Comparison of ENCODE assay signal across 8 cellular contexts in the genomic region with DNA sequence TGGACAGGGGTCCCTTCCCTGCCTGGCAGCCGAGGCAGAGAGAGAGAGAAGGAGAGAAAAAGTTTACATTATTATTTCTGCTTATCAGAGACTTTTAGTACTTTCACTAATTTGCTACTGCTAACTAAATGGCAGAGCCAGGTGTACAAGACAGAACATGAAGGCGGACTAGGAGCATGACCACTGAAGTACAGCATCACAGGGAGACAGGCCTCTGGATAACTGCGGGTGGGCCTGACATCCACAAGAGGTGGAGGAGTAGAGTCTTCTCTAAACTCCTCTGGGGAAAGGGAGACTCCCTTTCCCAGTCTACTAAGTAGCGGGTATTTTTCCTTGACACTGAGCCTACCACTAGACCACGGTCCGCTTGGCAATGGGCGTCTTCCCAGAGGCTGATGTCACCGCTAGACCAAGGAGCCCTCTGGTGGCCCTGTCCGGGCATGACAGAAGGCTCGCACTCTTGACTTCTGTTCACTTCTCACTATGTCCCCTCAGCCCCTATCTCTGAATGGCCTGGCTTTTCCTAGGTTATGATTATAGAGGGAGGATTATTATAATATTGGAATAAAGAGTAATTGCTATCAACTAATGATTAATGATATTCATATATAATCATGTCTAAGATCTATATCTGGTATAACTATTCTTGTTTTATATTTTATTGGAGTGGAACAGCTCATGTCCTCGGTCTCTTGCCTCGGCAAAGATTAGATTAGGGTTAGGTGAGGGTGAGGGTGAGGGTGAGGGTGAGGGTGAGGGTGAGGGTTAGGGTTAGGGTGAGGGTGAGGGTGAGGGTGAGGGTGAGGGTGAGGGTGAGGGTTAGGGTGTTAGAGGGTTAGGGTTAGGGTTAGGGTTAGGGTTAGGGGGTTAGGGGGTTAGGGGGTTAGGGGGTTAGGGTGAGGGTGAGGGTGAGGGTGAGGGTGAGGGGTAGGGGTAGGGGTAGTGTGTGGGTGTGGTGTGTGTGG. TPM values are rescaled to one million over a fixed set of nuclear protein-coding genes. Genes with fewer than 3 reads are reported as not detected.
DNase-seq lines count a peak whose midpoint lies in the region; ATAC-seq, FAIRE-seq and TF ChIP-seq lines count a peak whose summit lies in the region.
"Not testable (repeated sequence)": the region's sequence is repeated elsewhere in the genome, so short reads cannot be mapped to it uniquely, and the experiment has no call there.

No MANE protein-coding gene starts in this region.

- not testable (repeated sequence) for H3K36me3 ChIP-seq in OCI-LY7 (ENCODE audit: insufficient read depth, low read length); heart right ventricle

- POLR2A ChIA-PET in A549 (lab: Yijun Ruan, JAX); OCI-LY7 (lab: Charles Lee): not testable (repeated sequence)

- not testable (repeated sequence) for H3K4me3 ChIP-seq in A549; OCI-LY7 (ENCODE audit: low read depth, low read length, poor library complexity, severe bottlenecking); heart right ventricle

- peak; percentile 63 for TF ChIP-seq CTCF in A549 (IDR thresholded peaks at IDR 0.05)
- peak; percentile 68 for TF ChIP-seq CTCF in OCI-LY7 (conservative IDR thresholded peaks at IDR 0.05; ENCODE audit: low read length)
- peak; percentile 59 to 89 (median 80) for TF ChIP-seq CTCF in heart right ventricle (IDR thresholded peaks at IDR 0.05)
- peak; percentile 70 for TF ChIP-seq CTCF in nephron progenitor cell (IDR thresholded peaks at IDR 0.05)

- FAIRE-seq in A549 (lab: Jason Lieb, UNC) = not testable (repeated sequence)
- peak; percentile 99 for FAIRE-seq in GM12891 (lab: Jason Lieb, UNC)

- H3K36me3 Mint-ChIP-seq in nephron progenitor cell (ENCODE audit: low read depth) = not testable (repeated sequence)

- DNase-seq in A549 (ENCODE audit: low read depth in 1 of 2, low spot score in 1 of 2) (peak in 1 of 2 experiments; percentile 69), OCI-LY7 (ENCODE audit: low spot score) (peak; percentile 22), heart right ventricle (peak; percentile 56 to 72), nephron progenitor cell (peak; percentile 63)
- not testable (repeated sequence) for DNase-seq in GM12891 (ENCODE audit: insufficient read length, low spot score)
- DNase-seq in activated CD8-positive, alpha-beta memory T cell treated with anti-CD3 and anti-CD28 coated beads for 48 hours (ENCODE audit: low read depth in 2 of 3, low spot score in 2 of 3) = peak in 2 of 3 experiments; percentile 26 to 31
- DNase-seq in central memory CD4-positive, alpha-beta T cell = peak; percentile 26
- peak; percentile 50 to 55 for DNase-seq in stimulated activated CD4-positive, alpha-beta T cell treated with anti-CD3 and anti-CD28 coated beads, Interleukin-4, amount 100 ng/mL, for 48 hours (ENCODE audit: low read depth in 2 of 2)

- H3K27me3 Mint-ChIP-seq in nephron progenitor cell (ENCODE audit: low read depth, poor library complexity) = peaks cover 11% of the 10 kb centered on the region

- not testable (repeated sequence) for H3K27me3 ChIP-seq in heart right ventricle

- H3K27ac Mint-ChIP-seq in nephron progenitor cell = not testable (repeated sequence)

- peak; percentile 68 to 79; a peak in 5 of 6 replicates for ATAC-seq in A549
- ATAC-seq in heart right ventricle = peak in 4 of 8 donors; percentile 37 to 75 (median 44)

- TF ChIP-seq RAD21 in A549 (conservative IDR thresholded peaks at IDR 0.05 in 1 of 2, IDR thresholded peaks at IDR 0.05 in 1 of 2) = peak; percentile 74 to 82

- 0 out of 3 replicates have a peak overlapping the region, but pooled peaks have one; percentile 20 for H3K4me2 ChIP-seq in A549
- not testable (repeated sequence) for H3K4me2 ChIP-seq in OCI-LY7 (ENCODE audit: low read length)

- CTCF ChIA-PET in A549 (lab: Yijun Ruan, JAX) = interaction anchor here (0.6 to 4.5 kb wide), 6 partner anchors 11 to 100 kb away, joined by 3 to 25 read pairs (median 4); a partner anchor contains a TSS
- CTCF ChIA-PET in OCI-LY7 (lab: Charles Lee; ENCODE audit: unreplicated experiment) = not testable (repeated sequence)

- H3K4me1 ChIP-seq in A549; OCI-LY7 (ENCODE audit: insufficient read depth, low read length, poor library complexity, severe bottlenecking); heart right ventricle: not testable (repeated sequence)

- H3K79me2 ChIP-seq in OCI-LY7 (ENCODE audit: insufficient read depth, low read depth, low read length) = not testable (repeated sequence)

- not testable (repeated sequence) for H3K4me3 Mint-ChIP-seq in nephron progenitor cell

- not testable (repeated sequence) for H3K9me2 ChIP-seq in OCI-LY7 (ENCODE audit: insufficient read depth, low read length)

- peaks cover 65% of the 10 kb centered on the region for H3K9me3 Mint-ChIP-seq in nephron progenitor cell

- WGBS in A549 (ENCODE audit: missing lambda C conversion rate) = 27% methylated on average over 12 of the region's 12 CpGs
- WGBS in heart right ventricle, 2 donors = 53 to 57% methylated on average over 12 of the region's 12 CpGs

- TF ChIP-seq POLR2A in A549 (IDR thresholded peaks at IDR 0.05; ENCODE audit: low read length); GM12891 (IDR thresholded peaks at IDR 0.05; ENCODE audit: low read depth, low read length): not testable (repeated sequence)

- H3K27ac ChIP-seq in A549; OCI-LY7 (ENCODE audit: low read depth, low read length, poor library complexity, severe bottlenecking); heart right ventricle: not testable (repeated sequence)

- TF ChIP-seq EP300 in A549 (IDR thresholded peaks at IDR 0.05) = not testable (repeated sequence)

- H3K4me1 Mint-ChIP-seq in nephron progenitor cell = not testable (repeated sequence)

- not testable (repeated sequence) for H2AFZ ChIP-seq in OCI-LY7 (ENCODE audit: low read length)

- not testable (repeated sequence) for H4K20me1 ChIP-seq in OCI-LY7 (ENCODE audit: insufficient read depth, low read length)

- H3K9me3 ChIP-seq in A549; OCI-LY7 (ENCODE audit: low read length); heart right ventricle: not testable (repeated sequence)

- not testable (repeated sequence) for BruUV-seq in OCI-LY7 (replicated peaks; lab: Mats Ljungman, UMichigan)

- intact Hi-C loops in OCI-LY7 (cut with micrococcal nuclease; ENCODE audit: unreplicated experiment); heart right ventricle (cut with DNase I): not testable (repeated sequence)

TF ChIP-seq in A549, 52 proteins besides CTCF, POLR2A, EP300 and RAD21:
- TF ChIP-seq SMC3 (IDR thresholded peaks at IDR 0.05) = peak; percentile 82

TF ChIP-seq in GM12891, 5 proteins besides CTCF, POLR2A, EP300 and RAD21:
- peak; percentile 69 for TF ChIP-seq PAX5 (IDR thresholded peaks at IDR 0.05; ENCODE audit: insufficient read depth, low read length, severe bottlenecking)

RNA-seq across cellular contexts. Expression of a gene that starts 10.5 kb away (rescaled TPM):
- polyA plus RNA-seq in A549 (2011; rRNA removed) (1.6 TPM in 2 replicates), A549 (2017; fragmentation: RNase III; extraction: RNeasy Plus Mini Kit Qiagen cat#74134 plus additional on column Dnase treatment) (2.0 to 2.5 TPM (median 2.3 TPM) in 3 replicates), heart right ventricle (1 to 10 TPM in 1 of 2 donors, under 1 TPM in 1; 0.77 to 2.9 TPM)
- polyA plus RNA-seq in A549 (2012; cell fraction: cytosol; rRNA removed) = 2.2 and 2.6 TPM in 2 replicates
- polyA plus RNA-seq in A549 (2012; cell fraction: nucleus; rRNA removed) = 1.4 and 1.8 TPM in 2 replicates
- 1.2 TPM in 2 replicates for polyA minus RNA-seq in A549 (2011; rRNA and poly(A)+ RNA removed)
- 2.9 TPM for polyA plus RNA-seq in GM12891 (2012; ENCODE audit: low read depth, missing spikeins)
- total RNA-seq in OCI-LY7 (2014; rRNA removed; shearing (Covaris generic)) = 0.03 TPM in 1 of 2 replicates, not detected in the other
- total RNA-seq in OCI-LY7 (2022) (not detected in 2 replicates), heart right ventricle (1 to 10 TPM; 1.2 to 3.8 (median 2.6) TPM)
